Comparison of ENCODE assay signal across 13 cellular contexts in the genomic region with DNA sequence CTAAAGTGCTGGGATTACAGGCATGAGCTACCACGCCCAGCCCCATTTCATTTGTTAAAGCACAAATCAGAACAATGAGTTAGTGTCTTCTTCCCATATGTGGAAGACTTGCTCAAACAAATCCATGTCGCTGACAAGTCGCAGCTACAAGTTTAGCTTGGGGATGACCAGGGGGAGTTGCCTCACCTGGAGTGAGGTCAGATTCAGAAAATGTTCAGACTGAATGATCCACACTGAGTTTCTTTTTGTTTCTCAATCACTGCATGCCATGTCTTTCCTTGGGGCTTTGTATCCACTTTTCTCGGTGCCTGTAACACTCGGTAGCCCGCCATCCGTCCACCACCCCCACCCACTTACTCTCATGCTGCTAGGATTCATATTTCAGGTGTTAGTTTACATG.
DNase-seq lines count a peak whose midpoint lies in the region; ATAC-seq and TF ChIP-seq lines count a peak whose summit lies in the region.
"Had no signal": no experiment of that assay in that cellular context is flagged by ENCODE, and none has a peak within 500 bp of the region (broad histone marks: within the 10 kb centered on the region; RNA-seq: fewer than 3 reads in every experiment).

No MANE protein-coding gene starts in this region.

- H3K36me3 ChIP-seq in RWPE2 (ENCODE audit: low read depth) = no peaks in the 10 kb centered on the region
- H3K36me3 ChIP-seq: BLaER1 treated with 17β-estradiol and CSF1 and Interleukin-3, amounts not matched to agents 10 nM and 100 nM had no signal

- peak; percentile 47 for ATAC-seq in RWPE2 (ENCODE audit: low read depth)
- ATAC-seq in esophagus mucosa = peak; percentile 67

- no peaks in the 10 kb centered on the region for H3K27me3 ChIP-seq in RWPE2 (ENCODE audit: insufficient read depth, poor library complexity, severe bottlenecking)
- H3K27me3 ChIP-seq: BLaER1 treated with 17β-estradiol and CSF1 and Interleukin-3, amounts not matched to agents 10 nM and 100 nM had no signal

- H3K4me3 ChIP-seq in RWPE2 (ENCODE audit: severe bottlenecking) = no peak overlapping the region
- H3K4me3 ChIP-seq: BLaER1 treated with 17β-estradiol and CSF1 and Interleukin-3, amounts not matched to agents 10 nM and 100 nM had no signal

- DNase-seq in NCI-H748 (lab: John Stamatoyannopoulos, UW; ENCODE audit: unreplicated experiment) = peak; percentile 8
- DNase-seq in NCI-H748 treated with DMSO at 0.1 percent for 48 hours (lab: John Stamatoyannopoulos, UW) = no peak
- DNase-seq in RWPE2 (ENCODE audit: low spot score) = no peak
- no peak for DNase-seq in NCI-H1436 (lab: John Stamatoyannopoulos, UW)
- DNase-seq in NCI-H2081 treated with DMSO at 0.1 percent for 48 hours (lab: John Stamatoyannopoulos, UW) = no peak
- no peak for DNase-seq in kidney glomerular epithelial cell (lab: John Stamatoyannopoulos, UW)
- DNase-seq: ACHN; CD4-positive, CD25-positive, alpha-beta regulatory T cell; DMS53; GF-D8 had no signal

- no peak for TF ChIP-seq CTCF in RWPE2 (IDR thresholded peaks at IDR 0.05; ENCODE audit: poor library complexity, severe bottlenecking)

- no peaks in the 10 kb centered on the region for H3K9me3 ChIP-seq in RWPE2 (ENCODE audit: severe bottlenecking)

- H3K27ac ChIP-seq in RWPE2 (ENCODE audit: poor library complexity, severe bottlenecking) = peak overlapping the region; percentile 76
- H3K27ac ChIP-seq: BLaER1 treated with 17β-estradiol and CSF1 and Interleukin-3, amounts not matched to agents 10 nM and 100 nM; HL-60 had no signal

- H3K4me1 ChIP-seq in RWPE2 (ENCODE audit: insufficient read depth, poor library complexity, severe bottlenecking) = peaks cover 40% of the 10 kb centered on the region
